14 cellular contexts compared by ENCODE assay signal in genomic region chr5:168317096-168317520, GRCh38. TPM values are rescaled to one million over a fixed set of nuclear protein-coding genes. Genes with fewer than 3 reads are reported as not detected.
A peak's percentile ranks its signal among the peaks of the same experiment; 100 is the strongest.
DNase-seq lines count a peak whose midpoint lies in the region; ATAC-seq and TF ChIP-seq lines count a peak whose summit lies in the region.
"Had no signal": no experiment of that assay in that cellular context is flagged by ENCODE, and none has a peak within 500 bp of the region (broad histone marks: within the 10 kb centered on the region; RNA-seq: fewer than 3 reads in every experiment).

No MANE protein-coding gene starts in this region.

- H3K4me1 ChIP-seq in ACC112 (ENCODE audit: control insufficient read depth, insufficient read depth, low read length, unreplicated experiment) (peaks cover 51% of the 10 kb centered on the region), PC-9 (replicated peaks; ENCODE audit: insufficient read depth) (peaks cover 78% of the 10 kb centered on the region), fibroblast of lung (ENCODE audit: control insufficient read depth, extremely low read depth, insufficient read depth, low read length) (peaks cover 32% of the 10 kb centered on the region), neuronal stem cell (ENCODE audit: control insufficient read depth in 2 of 2, insufficient read depth in 1 of 2, low read depth in 1 of 2, low read length in 2 of 2) (peaks cover 24 to 40% of the 10 kb centered on the region in 2 donors)

- no peak overlapping the region for H2BK5ac ChIP-seq in neuronal stem cell (ENCODE audit: low read length)

- H3K9me3 ChIP-seq in PC-9 (ENCODE audit: insufficient read depth, low read depth) (no peaks in the 10 kb centered on the region), fibroblast of lung (ENCODE audit: control insufficient read depth, insufficient read depth, low read depth, low read length) (no peaks in the 10 kb centered on the region), neuronal stem cell (replicated peaks in 1 of 2; ENCODE audit: control insufficient read depth in 2 of 2, insufficient read depth in 1 of 2, low read depth in 1 of 2, low read length in 2 of 2) (no peaks in the 10 kb centered on the region)

- no peak overlapping the region for H3K4ac ChIP-seq in neuronal stem cell (ENCODE audit: low read length)

- H3K4me2 ChIP-seq in PC-9 = peak overlapping the region; percentile 77
- peak overlapping the region; percentile 54 for H3K4me2 ChIP-seq in fibroblast of lung (ENCODE audit: extremely low read depth, insufficient read depth, low read length)
- H3K4me2 ChIP-seq in neuronal stem cell (ENCODE audit: insufficient read depth, low read length, poor library complexity, severe bottlenecking) = no peak overlapping the region

- WGBS in neuronal stem cell (ENCODE audit: extremely low coverage in 2 of 2, insufficient read length in 2 of 2, insufficient replicate concordance in 1 of 2), 2 donors = no CpG with 5 or more reads among the region's 8 CpGs

- BruUV-seq in PC-9 (replicated peaks; lab: Mats Ljungman, UMichigan) = no TSS peak

- no peak overlapping the region for H3K14ac ChIP-seq in neuronal stem cell (ENCODE audit: low read length)

- H4K20me1 ChIP-seq in PC-9 (ENCODE audit: insufficient read depth) (peaks cover 4% of the 10 kb centered on the region; the same call in 1 of the 2 replicates), fibroblast of lung (ENCODE audit: control insufficient read depth, extremely low read depth, insufficient read depth, low read length) (no peaks in the 10 kb centered on the region)

- H3K27ac ChIP-seq in ACC112 (ENCODE audit: low read depth, low read length) = peak overlapping the region; percentile 91
- H3K27ac ChIP-seq in PC-9 = peak overlapping the region; percentile 85
- H3K27ac ChIP-seq in fibroblast of lung (ENCODE audit: insufficient read depth, low read length) = peak overlapping the region; percentile 92
- H3K27ac ChIP-seq in neuronal stem cell (replicated peaks; ENCODE audit: low read length) = no peak overlapping the region
- H3K27ac ChIP-seq: HL-60 had no signal

- no peak overlapping the region for H4K91ac ChIP-seq in neuronal stem cell (ENCODE audit: low read depth, low read length, poor library complexity)

- H3F3A ChIP-seq in PC-9 (ENCODE audit: insufficient read depth, low read depth) = peaks cover 67% of the 10 kb centered on the region

- POLR2A ChIA-PET in PC-9 (lab: Charles Lee; ENCODE audit: unreplicated experiment) = interaction anchor here (0.6 kb wide), 2 partner anchors 27 to 84 kb away, joined by 3 to 7 read pairs; no protein-coding TSS in a partner anchor

- no peak overlapping the region for H2BK120ac ChIP-seq in neuronal stem cell (ENCODE audit: low read depth, low read length)

- DNase-seq in PC-9 (peak in 1 of 2 experiments; percentile 41), fibroblast of lung (ENCODE audit: low read depth in 2 of 2) (no peak), neuronal stem cell (ENCODE audit: low spot score) (no peak), GOT3 (lab: John Stamatoyannopoulos, UW) (no peak), NCI-H1436 treated with DMSO at 0.1 percent for 48 hours (lab: John Stamatoyannopoulos, UW) (no peak), hepatic stellate cell (ENCODE audit: low spot score) (no peak)
- DNase-seq: activated B cell treated with CpG ODN at 0.5 μM for 24 hours; activated CD8-positive, alpha-beta memory T cell treated with anti-CD3 and anti-CD28 coated beads, Interleukin-2, amount 50 U/mL, for 4 hours; cortex of kidney; DMS79; stimulated activated CD4-positive, alpha-beta T cell treated with anti-CD3 and anti-CD28 coated beads, Interleukin-15, amount 100 ng/mL, for 24 hours had no signal

- H3K4me3 ChIP-seq in ACC112 (ENCODE audit: low read depth, low read length) (no peak overlapping the region), PC-9 (peak overlapping the region; percentile 33; the same call in 1 of the 2 replicates), fibroblast of lung (replicated peaks in 1 of 4; ENCODE audit: control extremely low read depth in 1 of 4, insufficient read depth in 1 of 4, low read depth in 3 of 4, low read length in 4 of 4) (no peak overlapping the region), neuronal stem cell (ENCODE audit: low read length in 2 of 2) (no peak overlapping the region)

- no peak overlapping the region for H3K23ac ChIP-seq in neuronal stem cell (ENCODE audit: low read depth, low read length, poor library complexity)

- ATAC-seq in GM21619 (IDR thresholded peaks at IDR 0.05; ENCODE audit: unreplicated experiment) = no peak

- no peaks in the 10 kb centered on the region for H3K9me2 ChIP-seq in PC-9 (ENCODE audit: insufficient read depth)

- H2AK5ac ChIP-seq in neuronal stem cell (ENCODE audit: low read depth, low read length) = no peak overlapping the region

- intact Hi-C loops in PC-9 (cut with micrococcal nuclease; ENCODE audit: unreplicated experiment) = loop anchor here (1.0 to 10.0 kb wide), 6 partner anchors 8 to 1838 kb away; no protein-coding TSS in a partner anchor

- H4K8ac ChIP-seq in neuronal stem cell (ENCODE audit: low read depth, low read length) = no peak overlapping the region

- CTCF ChIA-PET in PC-9 (lab: Charles Lee) = interaction anchor here (0.9 kb wide), 1 partner anchor 26 kb away, joined by 4 read pairs; the partner anchor contains the start of gene WWC1

- H2AFZ ChIP-seq in ACC112 (ENCODE audit: low read length, unreplicated experiment) (no peak overlapping the region), PC-9 (no peak overlapping the region), fibroblast of lung (ENCODE audit: low read length) (no peak overlapping the region), neuronal stem cell (ENCODE audit: low read length) (peak overlapping the region; percentile 6)

- no peaks in the 10 kb centered on the region for H3K79me1 ChIP-seq in neuronal stem cell (ENCODE audit: low read depth, low read length)

- H3K9ac ChIP-seq in fibroblast of lung (ENCODE audit: insufficient read depth, low read length) = no peak overlapping the region
- no peak overlapping the region for H3K9ac ChIP-seq in neuronal stem cell (ENCODE audit: low read depth, low read length, poor library complexity)

- H3K27me3 ChIP-seq in ACC112 (ENCODE audit: insufficient read depth, low read length) (no peaks in the 10 kb centered on the region), PC-9 (ENCODE audit: insufficient read depth, low read depth) (no peaks in the 10 kb centered on the region), fibroblast of lung (ENCODE audit: control insufficient read depth, insufficient read depth, low read length) (no peaks in the 10 kb centered on the region), neuronal stem cell (ENCODE audit: control insufficient read depth in 3 of 3, insufficient read depth in 3 of 3, low read depth in 1 of 3, low read length in 3 of 3) (no peaks in the 10 kb centered on the region)

- H3K36me3 ChIP-seq in ACC112 (ENCODE audit: insufficient read depth, low read length) (no peaks in the 10 kb centered on the region), PC-9 (ENCODE audit: low read depth) (no peaks in the 10 kb centered on the region), fibroblast of lung (ENCODE audit: control insufficient read depth, insufficient read depth, low read length) (no peaks in the 10 kb centered on the region), neuronal stem cell (replicated peaks in 1 of 2; ENCODE audit: control insufficient read depth in 2 of 2, insufficient read depth in 2 of 2, low read length in 2 of 2) (no peaks in the 10 kb centered on the region)

- no peak overlapping the region for H2BK15ac ChIP-seq in neuronal stem cell (ENCODE audit: low read length)

- H3K79me2 ChIP-seq in ACC112 (ENCODE audit: control insufficient read depth, insufficient read depth, low read length, unreplicated experiment) (peaks cover 4% of the 10 kb centered on the region), PC-9 (ENCODE audit: low read depth) (peaks cover 98% of the 10 kb centered on the region), fibroblast of lung (ENCODE audit: control insufficient read depth, insufficient read depth, low read length) (no peaks in the 10 kb centered on the region)

- no peak overlapping the region for H3K18ac ChIP-seq in neuronal stem cell (ENCODE audit: low read length)

- H2BK12ac ChIP-seq in neuronal stem cell (ENCODE audit: low read length) = no peak overlapping the region

- TF ChIP-seq CTCF in PC-9 (conservative IDR thresholded peaks at IDR 0.05) (no peak), fibroblast of lung (conservative IDR thresholded peaks at IDR 0.05 in 1 of 2, IDR thresholded peaks at IDR 0.05 in 1 of 2; ENCODE audit: low read depth in 1 of 2, low read length in 2 of 2) (no peak)

RNA-seq across cellular contexts. Expression of gene WWC1, which starts 25.7 kb away (rescaled TPM):
- total RNA-seq in PC-9 (2021) (79.5 and 97.7 TPM in 2 replicates), fibroblast of lung (2.5 and 4.9 TPM in 2 replicates)
- 3.2 and 3.3 TPM in 2 replicates for polyA plus RNA-seq in fibroblast of lung
- 4.2 and 5.5 TPM in 2 replicates for polyA plus RNA-seq in fibroblast of lung (2012)
- 10.0 and 12.1 TPM in 2 replicates for polyA minus RNA-seq in fibroblast of lung (ENCODE audit: low replicate concordance)
- polyA plus RNA-seq in neuronal stem cell (2013, experiment 1 of 2) = 11.4 TPM
- 12.7 TPM for polyA plus RNA-seq in neuronal stem cell (2013, experiment 2 of 2)

Comparison
In these comparisons a context has a peak if more than half of its experiments do, and no peak if none do; other contexts are left out.
1. RNA of gene WWC1, which starts 25.7 kb away (total RNA-seq): 79.5 to 97.7 TPM in PC-9; 2.5 to 4.9 TPM in fibroblast of lung; every median in the first group is over 10 times any median in the second.